ENCODE assay signal across 8 cellular contexts in the genomic region with DNA sequence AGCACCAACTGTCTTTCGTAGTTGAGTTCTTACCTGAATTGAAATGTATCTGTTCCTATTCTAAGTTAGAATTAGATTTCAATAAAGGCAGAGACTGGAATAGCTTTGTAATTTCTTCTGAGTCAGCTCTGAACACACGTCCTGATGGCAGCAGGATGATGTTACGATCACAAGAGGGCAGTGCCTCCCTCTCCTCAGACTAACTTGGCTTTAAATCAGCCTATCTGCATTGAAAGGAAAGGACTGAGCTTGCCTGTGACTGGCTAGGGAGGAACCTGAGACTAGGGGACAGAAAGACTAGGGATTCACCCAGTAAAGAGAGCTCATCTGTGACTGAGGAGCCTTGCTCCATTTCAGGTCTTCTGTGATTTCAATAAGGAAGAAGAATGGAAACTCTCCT.
A peak's percentile ranks its signal among the peaks of the same experiment; 100 is the strongest.
DNase-seq lines count a peak whose midpoint lies in the region; ATAC-seq and TF ChIP-seq lines count a peak whose summit lies in the region.

No MANE protein-coding gene starts in this region.

- H3K56ac ChIP-seq in IMR-90 (ENCODE audit: extremely low read depth, insufficient read depth, low read length), result no peak overlapping the region

- CTCF ChIA-PET in CD8-positive, alpha-beta T cell (lab: Charles Lee), result interaction anchor here (0.6 to 5.7 kb wide), 18 partner anchors 9 to 559 kb away, joined by 3 to 44 read pairs (median 5); no protein-coding TSS in a partner anchor
- CTCF ChIA-PET in IMR-90 (lab: Yijun Ruan, JAX), result no interaction called here
- CTCF ChIA-PET in activated CD4-positive, alpha-beta memory T cell treated with anti-CD3 and anti-CD28 coated beads for 36 hours (lab: Charles Lee), result interaction anchor here (0.7 to 2.6 kb wide), 17 partner anchors 9 to 572 kb away, joined by 3 to 14 read pairs (median 5); no protein-coding TSS in a partner anchor

- H4K20me1 ChIP-seq in IMR-90 (ENCODE audit: insufficient read depth, low read length), result no peaks in the 10 kb centered on the region

- H3K9me1 ChIP-seq in IMR-90 (ENCODE audit: insufficient read depth, low read length), result no peaks in the 10 kb centered on the region

- H3K9ac ChIP-seq in IMR-90 (ENCODE audit: low read depth, low read length), result no peak overlapping the region

- H3K27me3 ChIP-seq in CD8-positive, alpha-beta T cell (ENCODE audit: insufficient read depth, low read length), result no peaks in the 10 kb centered on the region
- H3K27me3 ChIP-seq in IMR-90 (ENCODE audit: control insufficient read depth, insufficient read depth, low read length), result no peaks in the 10 kb centered on the region

- peak overlapping the region; percentile 95 for H3K27ac Mint-ChIP-seq in CD8-positive, alpha-beta T cell
- peak overlapping the region; percentile 91 for H3K27ac Mint-ChIP-seq in activated CD4-positive, alpha-beta memory T cell treated with anti-CD3 and anti-CD28 coated beads for 36 hours

- dilution Hi-C loops in IMR-90 (cut with HindIII; ENCODE audit: low sequenced_read_pairs, unreplicated experiment), result no loop called here

- no peak overlapping the region for H4K91ac ChIP-seq in IMR-90 (ENCODE audit: insufficient read depth, low read depth, low read length)

- H2AFZ ChIP-seq in IMR-90 (replicated peaks; ENCODE audit: low read length, poor library complexity), result no peak overlapping the region

- DNase-seq in CD8-positive, alpha-beta T cell, result peak in 3 of 7 experiments; percentile 24 to 52 (median 47)
- DNase-seq in IMR-90 (peak; percentile 4), islet precursor cell (peak; percentile 64), activated gamma-delta T cell treated with Interleukin-2 at 50 U/mL for 16 hours (no peak), GM03348 (ENCODE audit: low spot score) (no peak)
- DNase-seq in activated CD4-positive, alpha-beta memory T cell treated with anti-CD3 and anti-CD28 coated beads for 36 hours, result peak; percentile 54

- H3K27me3 Mint-ChIP-seq in CD8-positive, alpha-beta T cell (ENCODE audit: low read depth), result no peaks in the 10 kb centered on the region
- H3K27me3 Mint-ChIP-seq in activated CD4-positive, alpha-beta memory T cell treated with anti-CD3 and anti-CD28 coated beads for 36 hours, result no peaks in the 10 kb centered on the region

- POLR2A ChIA-PET in CD8-positive, alpha-beta T cell (lab: Charles Lee), result interaction anchor here (1.0 to 1.6 kb wide), 4 partner anchors 519 to 573 kb away, joined by 4 to 10 read pairs (median 4); no protein-coding TSS in a partner anchor
- POLR2A ChIA-PET in IMR-90 (lab: Charles Lee; ENCODE audit: unreplicated experiment), result no interaction called here
- POLR2A ChIA-PET in activated CD4-positive, alpha-beta memory T cell treated with anti-CD3 and anti-CD28 coated beads for 36 hours (lab: Charles Lee), result interaction anchor here (0.7 to 2.2 kb wide), 9 partner anchors 9 to 572 kb away, joined by 3 to 7 read pairs (median 5); no protein-coding TSS in a partner anchor

- no peak overlapping the region for H2BK15ac ChIP-seq in IMR-90 (ENCODE audit: low read depth, low read length)

- H3K9me3 Mint-ChIP-seq in CD8-positive, alpha-beta T cell, result no peaks in the 10 kb centered on the region
- no peaks in the 10 kb centered on the region for H3K9me3 Mint-ChIP-seq in activated CD4-positive, alpha-beta memory T cell treated with anti-CD3 and anti-CD28 coated beads for 36 hours

- H2AK5ac ChIP-seq in IMR-90 (ENCODE audit: low read depth, low read length), result no peak overlapping the region

- H2BK5ac ChIP-seq in IMR-90 (ENCODE audit: low read depth, low read length, poor library complexity, severe bottlenecking), result no peak overlapping the region

- no peaks in the 10 kb centered on the region for H3K9me3 ChIP-seq in CD8-positive, alpha-beta T cell (ENCODE audit: low read length)
- H3K9me3 ChIP-seq in IMR-90 (ENCODE audit: control insufficient read depth, insufficient read depth, low read length), result no peaks in the 10 kb centered on the region

- H3K4ac ChIP-seq in IMR-90 (ENCODE audit: low read depth, low read length), result no peak overlapping the region

- peak; percentile 27 for TF ChIP-seq CTCF in CD8-positive, alpha-beta T cell (IDR thresholded peaks at IDR 0.05)
- no peak for TF ChIP-seq CTCF in IMR-90 (conservative IDR thresholded peaks at IDR 0.05; ENCODE audit: low read depth, low read length)

- no peak overlapping the region for H2AK9ac ChIP-seq in IMR-90 (replicated peaks; ENCODE audit: low read depth, low read length, poor library complexity)

- H4K8ac ChIP-seq in IMR-90 (ENCODE audit: low read depth in 2 of 2, low read length in 2 of 2), result no peak overlapping the region

- no peak overlapping the region for H3K4me2 ChIP-seq in IMR-90 (ENCODE audit: low read depth, low read length)

- no TSS peak for BruUV-seq in IMR-90 (replicated peaks; lab: Mats Ljungman, UMichigan)

- no peak overlapping the region for H3K14ac ChIP-seq in IMR-90 (replicated peaks; ENCODE audit: low read depth, low read length)

- TF ChIP-seq RAD21 in IMR-90 (IDR thresholded peaks at IDR 0.05; ENCODE audit: low read length), result no peak

- no peak overlapping the region for H4K5ac ChIP-seq in IMR-90 (ENCODE audit: low read depth, low read length)

- H2BK20ac ChIP-seq in IMR-90 (ENCODE audit: low read depth, low read length), result no peak overlapping the region

- peaks cover 24% of the 10 kb centered on the region for H3K4me1 Mint-ChIP-seq in CD8-positive, alpha-beta T cell (ENCODE audit: low read depth)
- peaks cover 11% of the 10 kb centered on the region for H3K4me1 Mint-ChIP-seq in activated CD4-positive, alpha-beta memory T cell treated with anti-CD3 and anti-CD28 coated beads for 36 hours (ENCODE audit: low read depth)

- H3K4me3 ChIP-seq in CD8-positive, alpha-beta T cell (ENCODE audit: low read depth, low read length), result peak overlapping the region; percentile 46
- H3K4me3 ChIP-seq in IMR-90 (ENCODE audit: insufficient read depth, low read depth, low read length), result no peak overlapping the region

- peak overlapping the region; percentile 86 for H3K4me3 Mint-ChIP-seq in CD8-positive, alpha-beta T cell
- peak overlapping the region; percentile 78 for H3K4me3 Mint-ChIP-seq in activated CD4-positive, alpha-beta memory T cell treated with anti-CD3 and anti-CD28 coated beads for 36 hours

- TF ChIP-seq POLR2A in IMR-90 (IDR thresholded peaks at IDR 0.05; ENCODE audit: low read depth, low read length), result no peak

- H3K79me1 ChIP-seq in IMR-90 (ENCODE audit: low read depth in 1 of 2, low read length in 2 of 2), result no peaks in the 10 kb centered on the region

- peaks cover 2% of the 10 kb centered on the region for H3K36me3 Mint-ChIP-seq in CD8-positive, alpha-beta T cell
- peaks cover 5% of the 10 kb centered on the region for H3K36me3 Mint-ChIP-seq in activated CD4-positive, alpha-beta memory T cell treated with anti-CD3 and anti-CD28 coated beads for 36 hours

- intact Hi-C loops in CD8-positive, alpha-beta T cell (cut with DNase I, micrococcal nuclease), result loop anchor here (2.0 to 10.0 kb wide), 3 partner anchors 18 to 858 kb away; no protein-coding TSS in a partner anchor
- intact Hi-C loops in IMR-90 (cut with micrococcal nuclease), result no loop called here
- intact Hi-C loops in activated CD4-positive, alpha-beta memory T cell treated with anti-CD3 and anti-CD28 coated beads for 36 hours (cut with micrococcal nuclease), result loop anchor here (10.0 kb wide), 1 partner anchor 732 kb away; the partner anchor contains the start of gene HNRNPC

- no peaks in the 10 kb centered on the region for H3K36me3 ChIP-seq in CD8-positive, alpha-beta T cell (ENCODE audit: insufficient read depth, low read length)
- H3K36me3 ChIP-seq in IMR-90 (ENCODE audit: control insufficient read depth, insufficient read depth, low read length), result no peaks in the 10 kb centered on the region

- H3K27ac ChIP-seq in CD8-positive, alpha-beta T cell (ENCODE audit: low read depth, low read length), result peak overlapping the region; percentile 24
- no peak overlapping the region for H3K27ac ChIP-seq in IMR-90 (ENCODE audit: insufficient read depth, low read length)

- no peak overlapping the region for H3K18ac ChIP-seq in IMR-90 (ENCODE audit: low read depth, low read length)

- ATAC-seq in CD8-positive, alpha-beta T cell, result peak; percentile 91
- ATAC-seq in IMR-90 (ENCODE audit: low read depth), result peak; percentile 35; the same call in 1 of the 2 replicates
- ATAC-seq in GM21619 (IDR thresholded peaks at IDR 0.05; ENCODE audit: unreplicated experiment), result no peak
- no peak for ATAC-seq in GM19455 (IDR thresholded peaks at IDR 0.05; ENCODE audit: unreplicated experiment)

- in situ Hi-C loops in IMR-90 (cut with MboI; ENCODE audit: low sequenced_read_pairs), result no loop called here

- no CpG with 5 or more reads among the region's 3 CpGs for WGBS in IMR-90 (ENCODE audit: extremely low coverage in 2 of 2, insufficient read length in 1 of 2), 2 experiments

- no peak overlapping the region for H3K23ac ChIP-seq in IMR-90 (ENCODE audit: low read depth, low read length)

- no peak overlapping the region for H2BK120ac ChIP-seq in IMR-90 (ENCODE audit: low read depth, low read length)

- H3K4me1 ChIP-seq in CD8-positive, alpha-beta T cell (ENCODE audit: insufficient read depth, low read length), result peaks cover 7% of the 10 kb centered on the region
- no peaks in the 10 kb centered on the region for H3K4me1 ChIP-seq in IMR-90 (ENCODE audit: control insufficient read depth, insufficient read depth, low read length)

TF ChIP-seq in IMR-90, 13 proteins besides CTCF, POLR2A, EP300 and RAD21:
- TF ChIP-seq CHD1 (IDR thresholded peaks at IDR 0.05; ENCODE audit: low read depth, low read length) (no peak), MXI1 (IDR thresholded peaks at IDR 0.05; ENCODE audit: borderline replicate concordance, low read depth, low read length) (no peak), RFX5 (IDR thresholded peaks at IDR 0.05; ENCODE audit: low read depth, low read length) (no peak), RCOR1 (IDR thresholded peaks at IDR 0.05; ENCODE audit: insufficient replicate concordance, low read length) (no peak), USF2 (IDR thresholded peaks at IDR 0.05; ENCODE audit: low read depth, low read length) (no peak), MAFK (IDR thresholded peaks at IDR 0.05; ENCODE audit: low read depth, low read length) (no peak), NFE2L2 (IDR thresholded peaks at IDR 0.05; ENCODE audit: low read depth, low read length) (no peak), FOS (IDR thresholded peaks at IDR 0.05; ENCODE audit: low read depth, low read length) (no peak)
TF ChIP-seq in IMR-90: peak in this region for 0.

Comparison
In these comparisons a context has a peak if more than half of its experiments do, and no peak if none do; other contexts are left out.
1. ATAC-seq: peak in CD8-positive, alpha-beta T cell (single experiment) and IMR-90 (single experiment); none in GM21619 (single experiment) and GM19455 (single experiment).
2. DNase-seq: peak in IMR-90 (single experiment), activated CD4-positive, alpha-beta memory T cell treated with anti-CD3 and anti-CD28 coated beads for 36 hours (single experiment) and islet precursor cell (single experiment); none in activated gamma-delta T cell treated with Interleukin-2 at 50 U/mL for 16 hours (single experiment) and GM03348 (single experiment).